8 cellular contexts compared by ENCODE assay signal in the genomic region with DNA sequence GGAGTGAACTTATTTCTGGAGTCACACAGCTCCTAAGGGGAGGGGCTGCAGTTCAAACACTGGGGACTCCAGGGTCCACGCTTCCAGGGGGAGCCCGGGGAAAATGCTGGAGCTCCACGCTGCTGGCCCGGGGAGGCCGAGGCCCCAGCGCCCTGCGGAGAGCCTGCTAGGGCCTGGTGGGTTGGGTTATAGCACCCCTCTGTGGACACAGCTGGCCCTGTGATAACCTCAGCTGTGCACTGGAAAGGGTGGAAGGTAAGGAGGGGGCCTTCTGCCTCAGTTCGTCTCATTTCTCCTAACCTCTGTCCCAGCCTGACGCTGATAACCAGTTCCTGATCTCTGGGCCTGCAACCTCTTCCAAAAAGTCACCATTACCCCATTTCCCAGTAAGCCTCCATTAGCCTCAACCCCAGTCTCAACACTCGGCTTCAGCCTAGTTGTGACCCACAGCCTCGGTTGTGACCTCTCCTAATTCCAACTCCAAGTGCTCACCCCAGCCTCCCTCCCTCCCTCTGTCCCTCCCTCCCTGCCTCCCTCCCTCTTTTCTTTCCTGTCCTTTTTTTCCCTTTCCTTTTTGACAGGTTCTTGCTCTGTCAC. TPM values are rescaled to one million over a fixed set of nuclear protein-coding genes. Genes with fewer than 3 reads are reported as not detected.
A peak's percentile ranks its signal among the peaks of the same experiment; 100 is the strongest.
DNase-seq lines count a peak whose midpoint lies in the region; ATAC-seq and TF ChIP-seq lines count a peak whose summit lies in the region.

No MANE protein-coding gene starts in this region.

- peaks cover 32% of the 10 kb centered on the region for H3K4me1 Mint-ChIP-seq in activated CD4-positive, alpha-beta memory T cell treated with anti-CD3 and anti-CD28 coated beads, Interleukin-2, amount 10 ng/mL, durations not matched to agents 7 days and 5 days
- H3K4me1 Mint-ChIP-seq in naive B cell, result peaks cover 12 to 16% (median 16%) of the 10 kb centered on the region in 3 donors

- TF ChIP-seq POLR2A in vagina (IDR thresholded peaks at IDR 0.05), result no peak

- no peaks in the 10 kb centered on the region for H3K36me3 Mint-ChIP-seq in activated CD4-positive, alpha-beta memory T cell treated with anti-CD3 and anti-CD28 coated beads, Interleukin-2, amount 10 ng/mL, durations not matched to agents 7 days and 5 days (ENCODE audit: low read depth)
- no peaks in the 10 kb centered on the region for H3K36me3 Mint-ChIP-seq in naive B cell

- no peaks in the 10 kb centered on the region for H3K79me2 ChIP-seq in MM.1S (ENCODE audit: low read length)

- no peak overlapping the region for H2AFZ ChIP-seq in MM.1S (ENCODE audit: low read length)

- WGBS in esophagus, 2 donors, result 14 to 26% methylated on average over 11 of the region's 11 CpGs

- no peak overlapping the region for H3K27ac Mint-ChIP-seq in activated CD4-positive, alpha-beta memory T cell treated with anti-CD3 and anti-CD28 coated beads, Interleukin-2, amount 10 ng/mL, durations not matched to agents 7 days and 5 days
- H3K27ac Mint-ChIP-seq in naive B cell, result peak overlapping the region in 1 of 6 donors; percentile 47

- H3K27me3 ChIP-seq in MM.1S (replicated peaks; ENCODE audit: insufficient read depth, low read length) (peaks cover 46% of the 10 kb centered on the region), esophagus (ENCODE audit: control insufficient read depth in 1 of 2, insufficient read depth in 2 of 2, low read length in 2 of 2) (no peaks in the 10 kb centered on the region), vagina (no peaks in the 10 kb centered on the region)

- DNase-seq in GM10266 (ENCODE audit: extremely low spot score) (peak; percentile 87), MM.1S (peak; percentile 10), naive B cell (no peak), vagina (ENCODE audit: extremely low spot score in 2 of 2) (no peak), GOT3 (lab: John Stamatoyannopoulos, UW) (no peak)
- peak; percentile 60 for DNase-seq in activated CD4-positive, alpha-beta memory T cell treated with anti-CD3 and anti-CD28 coated beads, Interleukin-2, amount 10 ng/mL, durations not matched to agents 7 days and 5 days

- H3K4me3 ChIP-seq in MM.1S (ENCODE audit: low read length) (no peak overlapping the region), esophagus (ENCODE audit: low read depth in 1 of 2, low read length in 2 of 2) (no peak overlapping the region), vagina (peak overlapping the region; percentile 24 to 36)

- H3K4me3 Mint-ChIP-seq in activated CD4-positive, alpha-beta memory T cell treated with anti-CD3 and anti-CD28 coated beads, Interleukin-2, amount 10 ng/mL, durations not matched to agents 7 days and 5 days, result no peak overlapping the region
- H3K4me3 Mint-ChIP-seq in naive B cell, result no peak overlapping the region

- intact Hi-C loops in vagina (cut with DNase I), result loop anchor here (5.0 to 10.0 kb wide), 3 partner anchors 309 to 436 kb away; a partner anchor contains a TSS

- POLR2A ChIA-PET in activated CD4-positive, alpha-beta memory T cell treated with anti-CD3 and anti-CD28 coated beads, Interleukin-2, amount 10 ng/mL, durations not matched to agents 7 days and 5 days (lab: Charles Lee), result interaction anchor here (1.1 to 1.2 kb wide), 3 partner anchors 55 to 165 kb away, joined by 3 to 5 read pairs (median 3); a partner anchor contains a TSS

- H3K9me3 ChIP-seq in MM.1S (replicated peaks; ENCODE audit: insufficient read depth, low read length) (no peaks in the 10 kb centered on the region), esophagus (ENCODE audit: control insufficient read depth in 2 of 2, insufficient read depth in 1 of 2, low read depth in 1 of 2, low read length in 1 of 2) (no peaks in the 10 kb centered on the region), vagina (no peaks in the 10 kb centered on the region)

- ATAC-seq in naive B cell (ENCODE audit: low read depth in 2 of 2) (peak; percentile 62 to 63), GM18867 (IDR thresholded peaks at IDR 0.05; ENCODE audit: unreplicated experiment) (no peak)

- H3K4me2 ChIP-seq in MM.1S (ENCODE audit: low read depth, low read length), result peak overlapping the region; percentile 21; the same call in 1 of the 2 replicates

- CTCF ChIA-PET in activated CD4-positive, alpha-beta memory T cell treated with anti-CD3 and anti-CD28 coated beads, Interleukin-2, amount 10 ng/mL, durations not matched to agents 7 days and 5 days (lab: Charles Lee), result interaction anchor here (0.7 to 2.2 kb wide), 26 partner anchors 10 to 485 kb away, joined by 3 to 19 read pairs (median 4); a partner anchor contains a TSS

- H3K27ac ChIP-seq in MM.1S (ENCODE audit: low read length) (no peak overlapping the region), esophagus (ENCODE audit: low read depth in 2 of 2, low read length in 1 of 2) (peak overlapping the region; percentile 87 to 94), vagina (peak overlapping the region; percentile 96)

- no peak overlapping the region for H3K9ac ChIP-seq in MM.1S (ENCODE audit: low read length)

- no peaks in the 10 kb centered on the region for H3K4me1 ChIP-seq in MM.1S (ENCODE audit: low read length)
- H3K4me1 ChIP-seq in esophagus (ENCODE audit: control insufficient read depth in 2 of 2, insufficient read depth in 2 of 2, low read length in 1 of 2), result peaks cover 4 to 20% of the 10 kb centered on the region in 2 donors
- peaks cover 95% of the 10 kb centered on the region for H3K4me1 ChIP-seq in vagina

- H4K20me1 ChIP-seq in MM.1S (ENCODE audit: insufficient read depth, low read length), result no peaks in the 10 kb centered on the region

- peak; percentile 89 for TF ChIP-seq CTCF in GM10266 (IDR thresholded peaks at IDR 0.05; ENCODE audit: control insufficient read depth, insufficient read depth, low read depth, missing control alignments)
- peak; percentile 54 for TF ChIP-seq CTCF in MM.1S (IDR thresholded peaks at IDR 0.05; ENCODE audit: low read length)
- peak in 2 of 3 experiments; percentile 55 to 76 for TF ChIP-seq CTCF in vagina (IDR thresholded peaks at IDR 0.05)

- H3K27me3 Mint-ChIP-seq in activated CD4-positive, alpha-beta memory T cell treated with anti-CD3 and anti-CD28 coated beads, Interleukin-2, amount 10 ng/mL, durations not matched to agents 7 days and 5 days, result no peaks in the 10 kb centered on the region
- peaks cover 24 to 62% (median 40%) of the 10 kb centered on the region in 3 donors for H3K27me3 Mint-ChIP-seq in naive B cell

- H3K9me3 Mint-ChIP-seq in activated CD4-positive, alpha-beta memory T cell treated with anti-CD3 and anti-CD28 coated beads, Interleukin-2, amount 10 ng/mL, durations not matched to agents 7 days and 5 days, result no peaks in the 10 kb centered on the region
- H3K9me3 Mint-ChIP-seq in naive B cell, result no peaks in the 10 kb centered on the region

- H3K36me3 ChIP-seq in MM.1S (replicated peaks; ENCODE audit: insufficient read depth, low read length) (no peaks in the 10 kb centered on the region), esophagus (ENCODE audit: control insufficient read depth in 2 of 2, insufficient read depth in 2 of 2, low read length in 1 of 2) (peaks cover 0 to 10% of the 10 kb centered on the region in 2 donors), vagina (peaks cover 0 to 23% of the 10 kb centered on the region in 2 donors)

- H3K9me2 ChIP-seq in MM.1S (replicated peaks; ENCODE audit: insufficient read depth, low read length), result no peaks in the 10 kb centered on the region

- H3F3A ChIP-seq in MM.1S (ENCODE audit: insufficient read depth, low read length), result no peaks in the 10 kb centered on the region

RNA-seq across cellular contexts. Expression of a gene that starts 7.1 kb away (rescaled TPM):
- 10 to 100 TPM; 25.4 to 29.8 TPM for total RNA-seq in activated CD4-positive, alpha-beta memory T cell treated with anti-CD3 and anti-CD28 coated beads, Interleukin-2, amount 10 ng/mL, durations not matched to agents 7 days and 5 days
- polyA plus RNA-seq in esophagus (100 to 1,000 TPM in 1 of 2 donors, 10 to 100 TPM in 1; 91.7 to 111 TPM), naive B cell (ENCODE audit: low read depth in 6 of 6) (under 1 TPM in 1 of 6 donors, not detected in 5; 0.53 TPM)
- 148 TPM for total RNA-seq in vagina

RNA-seq across cellular contexts. Expression of a gene that starts 13.4 kb away (rescaled TPM):
- not detected for total RNA-seq in activated CD4-positive, alpha-beta memory T cell treated with anti-CD3 and anti-CD28 coated beads, Interleukin-2, amount 10 ng/mL, durations not matched to agents 7 days and 5 days
- polyA plus RNA-seq in esophagus (under 1 TPM in 1 of 2 donors, not detected in 1; 0.02 TPM), naive B cell (ENCODE audit: low read depth in 6 of 6) (not detected)
- not detected for total RNA-seq in vagina

Comparison
In these comparisons a context has a peak if more than half of its experiments do, and no peak if none do; other contexts are left out.
1. DNase-seq: peak in GM10266 (single experiment), MM.1S (single experiment) and activated CD4-positive, alpha-beta memory T cell treated with anti-CD3 and anti-CD28 coated beads, Interleukin-2, amount 10 ng/mL, durations not matched to agents 7 days and 5 days (single experiment); none in naive B cell (single experiment), vagina (0 of 2) and GOT3 (single experiment).
2. H3K4me3 ChIP-seq: peak in vagina (2 of 2); none in MM.1S (single experiment) and esophagus (0 of 2).
3. Peak in every context shown above with its lines, with median percentiles within 50 percentile points of each other: CTCF ChIP-seq.